ENCODE assay signal across 1 cellular context in the genomic region with DNA sequence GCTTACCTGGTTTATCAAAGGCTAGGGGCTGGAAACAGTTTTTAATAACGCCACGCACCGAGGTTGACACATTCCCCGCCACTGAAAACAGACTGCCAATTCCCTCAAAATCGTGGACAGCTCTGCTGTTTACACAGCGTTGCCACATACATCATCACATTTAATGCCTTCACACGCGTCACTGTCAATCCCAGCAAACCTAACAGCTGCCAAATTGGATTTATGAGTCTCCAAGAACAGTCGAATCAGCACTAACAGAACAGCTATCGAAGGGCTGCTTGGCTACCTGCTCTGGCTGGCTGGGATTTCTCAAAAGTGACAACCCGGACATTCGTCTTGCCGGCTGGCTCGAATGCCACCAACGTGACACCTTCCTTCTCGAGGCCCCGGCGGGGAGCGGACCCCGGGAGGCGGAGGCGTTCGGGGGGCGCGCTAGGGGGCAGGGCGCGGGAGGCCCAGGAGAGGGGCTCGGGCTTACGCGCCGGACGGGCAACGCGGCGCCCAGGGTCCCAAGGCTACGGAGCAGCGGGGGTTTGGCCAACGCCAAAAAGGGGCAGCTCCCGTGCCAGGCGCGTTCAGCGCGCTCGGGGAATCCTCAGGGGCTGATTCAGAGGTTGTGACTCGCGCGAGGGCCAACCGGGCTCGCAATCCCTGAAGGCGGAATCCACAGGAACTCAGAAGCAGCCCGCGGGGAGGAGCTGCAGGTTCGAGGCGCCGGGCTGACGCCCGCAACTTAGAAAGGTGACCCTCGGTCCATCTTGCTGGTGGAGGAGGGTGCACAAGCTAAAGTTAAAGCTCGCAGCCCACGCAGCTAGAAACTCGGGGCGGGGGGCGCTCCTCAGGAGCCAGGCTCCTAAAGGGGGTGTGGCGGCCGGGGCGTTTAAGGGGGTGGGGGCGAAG.
TF ChIP-seq lines count a peak whose summit lies in the region.

No MANE protein-coding gene starts in this region.

TF ChIP-seq in liver, 16 proteins besides CTCF, POLR2A, EP300 and RAD21 (continued from another document):
- TF ChIP-seq, protein P1, sequence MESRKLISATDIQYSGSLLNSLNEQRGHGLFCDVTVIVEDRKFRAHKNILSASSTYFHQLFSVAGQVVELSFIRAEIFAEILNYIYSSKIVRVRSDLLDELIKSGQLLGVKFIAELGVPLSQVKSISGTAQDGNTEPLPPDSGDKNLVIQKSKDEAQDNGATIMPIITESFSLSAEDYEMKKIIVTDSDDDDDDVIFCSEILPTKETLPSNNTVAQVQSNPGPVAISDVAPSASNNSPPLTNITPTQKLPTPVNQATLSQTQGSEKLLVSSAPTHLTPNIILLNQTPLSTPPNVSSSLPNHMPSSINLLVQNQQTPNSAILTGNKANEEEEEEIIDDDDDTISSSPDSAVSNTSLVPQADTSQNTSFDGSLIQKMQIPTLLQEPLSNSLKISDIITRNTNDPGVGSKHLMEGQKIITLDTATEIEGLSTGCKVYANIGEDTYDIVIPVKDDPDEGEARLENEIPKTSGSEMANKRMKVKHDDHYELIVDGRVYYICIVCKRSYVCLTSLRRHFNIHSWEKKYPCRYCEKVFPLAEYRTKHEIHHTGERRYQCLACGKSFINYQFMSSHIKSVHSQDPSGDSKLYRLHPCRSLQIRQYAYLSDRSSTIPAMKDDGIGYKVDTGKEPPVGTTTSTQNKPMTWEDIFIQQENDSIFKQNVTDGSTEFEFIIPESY (IDR thresholded peaks at IDR 0.05) = no peak
- no peak for TF ChIP-seq EGR1 (IDR thresholded peaks at IDR 0.05; ENCODE audit: low read depth in 2 of 2)
TF ChIP-seq in liver: peak in this region for 9.
